13 cellular contexts compared by ENCODE assay signal in the genomic region with DNA sequence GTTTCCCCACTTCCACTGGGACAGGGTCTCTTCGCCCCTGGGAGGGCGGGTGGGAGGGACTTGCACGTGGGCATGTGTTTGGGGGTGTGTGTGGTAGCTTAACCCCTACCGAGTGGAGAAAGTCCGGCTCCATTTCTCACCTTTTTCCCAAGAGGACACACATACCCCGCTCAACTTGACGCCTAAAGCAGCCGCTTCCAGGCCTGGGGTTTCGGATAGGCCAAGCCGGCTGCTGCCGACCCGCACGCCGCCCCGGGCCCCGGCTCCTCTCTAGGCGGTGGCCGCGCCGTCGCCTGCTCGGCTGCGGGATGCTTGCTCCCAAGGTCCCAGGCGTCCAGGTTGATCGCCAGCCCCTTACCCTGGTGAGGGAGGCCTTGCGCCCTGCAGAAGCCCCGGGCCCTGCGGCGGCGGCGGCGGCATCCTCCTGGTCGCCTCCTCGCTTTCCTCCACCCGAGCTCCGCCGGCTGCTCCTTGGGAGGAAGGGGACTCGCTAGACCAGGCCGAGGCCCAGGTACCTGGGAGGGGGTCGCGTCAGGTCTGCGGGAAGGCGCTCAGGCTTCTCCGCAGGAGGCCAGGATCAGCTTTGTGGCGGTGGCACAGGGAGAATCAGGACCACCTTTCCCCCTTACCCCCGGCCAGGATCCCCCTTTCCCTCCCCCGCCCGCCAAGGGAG. TPM values are rescaled to one million over a fixed set of nuclear protein-coding genes. Genes with fewer than 3 reads are reported as not detected.
DNase-seq lines count a peak whose midpoint lies in the region; ATAC-seq and TF ChIP-seq lines count a peak whose summit lies in the region.
"Had no signal": no experiment of that assay in that cellular context is flagged by ENCODE, and none has a peak within 500 bp of the region (broad histone marks: within the 10 kb centered on the region; RNA-seq: fewer than 3 reads in every experiment).

No MANE protein-coding gene starts in this region.

- H3F3A ChIP-seq in smooth muscle cell (ENCODE audit: low read depth), result peaks cover 7% of the 10 kb centered on the region

- ATAC-seq in activated CD8-positive, alpha-beta T cell treated with anti-CD3 and anti-CD28 coated beads for 36 hours, result no peak
- ATAC-seq in activated CD8-positive, alpha-beta T cell treated with anti-CD3 and anti-CD28 coated beads, Interleukin-2, amount 10 ng/mL, durations not matched to agents 7 days and 5 days, result no peak
- ATAC-seq in foreskin keratinocyte (no peak), GM19035 (IDR thresholded peaks at IDR 0.05; ENCODE audit: unreplicated experiment) (no peak)

- peak overlapping the region; percentile 88 for H3K4me2 ChIP-seq in smooth muscle cell

- H4K20me1 ChIP-seq in smooth muscle cell (ENCODE audit: low read depth), result no peaks in the 10 kb centered on the region

- H3K27ac Mint-ChIP-seq in activated CD8-positive, alpha-beta T cell treated with anti-CD3 and anti-CD28 coated beads for 36 hours, result no peak overlapping the region
- no peak overlapping the region for H3K27ac Mint-ChIP-seq in activated CD8-positive, alpha-beta T cell treated with anti-CD3 and anti-CD28 coated beads, Interleukin-2, amount 10 ng/mL, durations not matched to agents 7 days and 5 days

- H3K4me1 Mint-ChIP-seq in activated CD8-positive, alpha-beta T cell treated with anti-CD3 and anti-CD28 coated beads for 36 hours (ENCODE audit: low read depth), result peaks cover 32% of the 10 kb centered on the region
- H3K4me1 Mint-ChIP-seq in activated CD8-positive, alpha-beta T cell treated with anti-CD3 and anti-CD28 coated beads, Interleukin-2, amount 10 ng/mL, durations not matched to agents 7 days and 5 days (ENCODE audit: low read depth), result peaks cover 39% of the 10 kb centered on the region

- H3K27me3 ChIP-seq in iPS-18a (ENCODE audit: control insufficient read depth, insufficient read depth, low read length), result peaks cover 99% of the 10 kb centered on the region
- peaks cover 69% of the 10 kb centered on the region for H3K27me3 ChIP-seq in smooth muscle cell (ENCODE audit: low read depth)
- peaks cover 40% of the 10 kb centered on the region for H3K27me3 ChIP-seq in foreskin keratinocyte

- H3K36me3 ChIP-seq in iPS-18a (ENCODE audit: control insufficient read depth, low read depth, low read length) (no peaks in the 10 kb centered on the region), smooth muscle cell (ENCODE audit: low read depth) (no peaks in the 10 kb centered on the region)

- TF ChIP-seq CTCF in activated CD8-positive, alpha-beta T cell treated with anti-CD3 and anti-CD28 coated beads for 36 hours (IDR thresholded peaks at IDR 0.05), result no peak
- TF ChIP-seq CTCF in smooth muscle cell (IDR thresholded peaks at IDR 0.05; ENCODE audit: borderline replicate concordance, insufficient read depth, poor library complexity, severe bottlenecking) (no peak), foreskin keratinocyte (conservative IDR thresholded peaks at IDR 0.05) (no peak)

- peak overlapping the region; percentile 65 for H2AFZ ChIP-seq in smooth muscle cell (ENCODE audit: low read depth)

- H3K9ac ChIP-seq in iPS-18a (ENCODE audit: low read length), result no peak overlapping the region
- peak overlapping the region; percentile 34 for H3K9ac ChIP-seq in smooth muscle cell (ENCODE audit: low read depth)

- POLR2A ChIA-PET in activated CD8-positive, alpha-beta T cell treated with anti-CD3 and anti-CD28 coated beads for 36 hours (lab: Charles Lee), result interaction anchor here (0.6 to 1.5 kb wide), 3 partner anchors 9 to 837 kb away, joined by 3 read pairs; no protein-coding TSS in a partner anchor
- POLR2A ChIA-PET in activated CD8-positive, alpha-beta T cell treated with anti-CD3 and anti-CD28 coated beads, Interleukin-2, amount 10 ng/mL, durations not matched to agents 7 days and 5 days (lab: Charles Lee), result interaction anchor here (1.5 to 1.7 kb wide), 2 partner anchors 9 to 281 kb away, joined by 4 to 7 read pairs; no protein-coding TSS in a partner anchor

- H3K27me3 Mint-ChIP-seq in activated CD8-positive, alpha-beta T cell treated with anti-CD3 and anti-CD28 coated beads for 36 hours, result peaks cover 35% of the 10 kb centered on the region
- H3K27me3 Mint-ChIP-seq in activated CD8-positive, alpha-beta T cell treated with anti-CD3 and anti-CD28 coated beads, Interleukin-2, amount 10 ng/mL, durations not matched to agents 7 days and 5 days (ENCODE audit: low read depth), result peaks cover 52% of the 10 kb centered on the region

- H3K9me3 ChIP-seq in iPS-18a (ENCODE audit: control insufficient read depth, low read depth, low read length) (no peaks in the 10 kb centered on the region), smooth muscle cell (replicated peaks; ENCODE audit: low read depth) (no peaks in the 10 kb centered on the region)

- peaks cover 16% of the 10 kb centered on the region for H3K79me2 ChIP-seq in smooth muscle cell (ENCODE audit: low read depth)

- WGBS in smooth muscle cell (ENCODE audit: low lambda C conversion rate), result 2% methylated on average over 42 of the region's 48 CpGs

- H3K4me1 ChIP-seq in iPS-18a (ENCODE audit: control insufficient read depth, low read depth, low read length) (peaks cover 38% of the 10 kb centered on the region), smooth muscle cell (ENCODE audit: low read depth) (peaks cover 51% of the 10 kb centered on the region), foreskin keratinocyte (no peaks in the 10 kb centered on the region)

- intact Hi-C loops in activated CD8-positive, alpha-beta T cell treated with anti-CD3 and anti-CD28 coated beads for 36 hours (cut with micrococcal nuclease), result loop anchor here (10.0 kb wide), 2 partner anchors 354 to 1044 kb away; no protein-coding TSS in a partner anchor

- peak overlapping the region; percentile 63 for H3K4me3 Mint-ChIP-seq in activated CD8-positive, alpha-beta T cell treated with anti-CD3 and anti-CD28 coated beads for 36 hours
- H3K4me3 Mint-ChIP-seq in activated CD8-positive, alpha-beta T cell treated with anti-CD3 and anti-CD28 coated beads, Interleukin-2, amount 10 ng/mL, durations not matched to agents 7 days and 5 days, result no peak overlapping the region

- H3K9me3 Mint-ChIP-seq in activated CD8-positive, alpha-beta T cell treated with anti-CD3 and anti-CD28 coated beads for 36 hours, result no peaks in the 10 kb centered on the region
- H3K9me3 Mint-ChIP-seq in activated CD8-positive, alpha-beta T cell treated with anti-CD3 and anti-CD28 coated beads, Interleukin-2, amount 10 ng/mL, durations not matched to agents 7 days and 5 days (ENCODE audit: insufficient read depth), result no peaks in the 10 kb centered on the region
- H3K9me3 Mint-ChIP-seq: T-helper 1 cell treated with Interleukin-12 subunit alpha and Interleukin-12 subunit beta and Interleukin-4 antibody, amounts not matched to agents 30 μg/mL and 1 μg/mL, for 36 hours had no signal

- H3K27ac ChIP-seq in iPS-18a (ENCODE audit: low read length), result no peak overlapping the region
- peak overlapping the region; percentile 32 for H3K27ac ChIP-seq in smooth muscle cell (ENCODE audit: low read depth)
- H3K27ac ChIP-seq in foreskin keratinocyte, result no peak overlapping the region

- peaks cover 4% of the 10 kb centered on the region for H3K36me3 Mint-ChIP-seq in activated CD8-positive, alpha-beta T cell treated with anti-CD3 and anti-CD28 coated beads for 36 hours (ENCODE audit: low read depth)
- peaks cover 11% of the 10 kb centered on the region for H3K36me3 Mint-ChIP-seq in activated CD8-positive, alpha-beta T cell treated with anti-CD3 and anti-CD28 coated beads, Interleukin-2, amount 10 ng/mL, durations not matched to agents 7 days and 5 days (ENCODE audit: low read depth)

- CTCF ChIA-PET in activated CD8-positive, alpha-beta T cell treated with anti-CD3 and anti-CD28 coated beads for 36 hours (lab: Charles Lee), result interaction anchor here (0.6 kb wide), 1 partner anchor 304 kb away, joined by 3 read pairs; no protein-coding TSS in a partner anchor
- CTCF ChIA-PET in activated CD8-positive, alpha-beta T cell treated with anti-CD3 and anti-CD28 coated beads, Interleukin-2, amount 10 ng/mL, durations not matched to agents 7 days and 5 days (lab: Charles Lee), result interaction anchor here (1.0 kb wide), 1 partner anchor 10 kb away, joined by 3 read pairs; no protein-coding TSS in a partner anchor

- DNase-seq in activated CD8-positive, alpha-beta T cell treated with anti-CD3 and anti-CD28 coated beads for 36 hours, result no peak
- no peak for DNase-seq in activated CD8-positive, alpha-beta T cell treated with anti-CD3 and anti-CD28 coated beads, Interleukin-2, amount 10 ng/mL, durations not matched to agents 7 days and 5 days
- peak; percentile 72 for DNase-seq in SK-N-DZ (ENCODE audit: low spot score)
- DNase-seq in smooth muscle cell (lab: John Stamatoyannopoulos, UW; ENCODE audit: unreplicated experiment), result no peak
- DNase-seq in foreskin keratinocyte, result no peak
- DNase-seq in dedifferentiated amniotic fluid mesenchymal stem cell (ENCODE audit: extremely low spot score), result no peak
- DNase-seq: activated naive CD4-positive, alpha-beta T cell treated with Interleukin-2 at 50 U/mL for 16 hours; effector CD8-positive, alpha-beta T cell; NCI-H524 treated with DMSO at 0.1 percent for 48 hours had no signal

- H3K4me3 ChIP-seq in iPS-18a (ENCODE audit: low read length) (peak overlapping the region; percentile 39), smooth muscle cell (peak overlapping the region; percentile 64)

RNA-seq across cellular contexts. Expression of gene GATA3, which starts 3.2 kb away (rescaled TPM):
- total RNA-seq in activated CD8-positive, alpha-beta T cell treated with anti-CD3 and anti-CD28 coated beads for 36 hours, result 10 to 100 TPM; 24.4 to 27.2 TPM
- total RNA-seq in activated CD8-positive, alpha-beta T cell treated with anti-CD3 and anti-CD28 coated beads, Interleukin-2, amount 10 ng/mL, durations not matched to agents 7 days and 5 days, result 10 to 100 TPM; 42.5 to 44.9 TPM
- polyA plus RNA-seq in SK-N-DZ (2014; cell fraction: cytosol; rRNA removed), result 61.7 and 63.5 TPM in 2 replicates
- polyA plus RNA-seq in SK-N-DZ (2014; cell fraction: nucleus; rRNA removed), result 52.1 and 84.8 TPM in 2 replicates
- total RNA-seq in smooth muscle cell (2.3 and 5.2 TPM in 2 replicates), foreskin keratinocyte (8.3 and 9.0 TPM in 2 replicates)
- polyA plus RNA-seq in smooth muscle cell (6.9 and 22.6 TPM in 2 replicates), foreskin keratinocyte (8.9 and 9.4 TPM in 2 replicates)
- total RNA-seq: LHCN-M2 had no signal
